28 cellular contexts compared by ENCODE assay signal in genomic region chr1:48807599-48808260, GRCh38. TPM values are rescaled to one million over a fixed set of nuclear protein-coding genes. Genes with fewer than 3 reads are reported as not detected.
DNase-seq lines count a peak whose midpoint lies in the region; ATAC-seq and TF ChIP-seq lines count a peak whose summit lies in the region.
"Had no signal": no experiment of that assay in that cellular context is flagged by ENCODE, and none has a peak within 500 bp of the region (broad histone marks: within the 10 kb centered on the region; RNA-seq: fewer than 3 reads in every experiment).

No MANE protein-coding gene starts in this region.

- no peak overlapping the region for H3K4me2 ChIP-seq in SK-N-SH

- ATAC-seq in SK-N-SH treated with all-trans-retinoic acid at 6 μM for 48 hours (peak; percentile 31; the same call in 2 of the 3 replicates), HG03039 (IDR thresholded peaks at IDR 0.05; ENCODE audit: unreplicated experiment) (no peak), GM21447 (IDR thresholded peaks at IDR 0.05; ENCODE audit: unreplicated experiment) (no peak)
- ATAC-seq: activated CD8-positive, alpha-beta T cell treated with anti-CD3 and anti-CD28 coated beads, Interleukin-2, amount 10 ng/mL, durations not matched to agents 7 days and 5 days; foreskin keratinocyte; heart left ventricle; Panc1; stimulated activated effector memory CD8-positive, alpha-beta T cell treated with anti-CD3 and anti-CD28 coated beads, Interleukin-12 subunit alpha, Interleukin-12 subunit beta, amount 100 ng/mL, for 72 hours had no signal

- no peak for TF ChIP-seq EP300 in SK-N-SH (IDR thresholded peaks at IDR 0.05; ENCODE audit: borderline replicate concordance in 1 of 2, low read depth in 1 of 2, low read length in 1 of 2)

- no peak for TF ChIP-seq RAD21 in SK-N-SH (IDR thresholded peaks at IDR 0.05; ENCODE audit: low read length)

- H3F3A ChIP-seq in SK-N-SH (replicated peaks; ENCODE audit: insufficient read depth) = no peaks in the 10 kb centered on the region

- no peaks in the 10 kb centered on the region for H4K20me1 ChIP-seq in SK-N-SH (ENCODE audit: insufficient read depth)

- H2AFZ ChIP-seq in SK-N-SH (ENCODE audit: low read depth) = no peak overlapping the region

- no peaks in the 10 kb centered on the region for H3K9me2 ChIP-seq in SK-N-SH

- no peaks in the 10 kb centered on the region for H3K27me3 ChIP-seq in SK-N-SH (ENCODE audit: insufficient read depth)
- H3K27me3 ChIP-seq in testis = no peaks in the 10 kb centered on the region
- H3K27me3 ChIP-seq: brain microvascular endothelial cell, foreskin keratinocyte, upper lobe of left lung had no signal

- H3K9me3 ChIP-seq in SK-N-SH (no peaks in the 10 kb centered on the region), testis (no peaks in the 10 kb centered on the region)
- H3K9me3 ChIP-seq: heart left ventricle, upper lobe of left lung had no signal

- H3K27ac ChIP-seq in SK-N-SH (ENCODE audit: low read depth in 2 of 2, low read length in 1 of 2) (no peak overlapping the region), testis (no peak overlapping the region)
- H3K27ac ChIP-seq: 22Rv1, brain microvascular endothelial cell, foreskin keratinocyte, heart left ventricle, upper lobe of left lung, VCaP had no signal

- POLR2A ChIA-PET in SK-N-SH (lab: Yijun Ruan, JAX) = no interaction called here

- no peak for DNase-seq in SK-N-SH
- DNase-seq in astrocyte of the hippocampus (ENCODE audit: low read depth, low spot score) = peak; percentile 11
- DNase-seq in fibroblast of the conjunctiva (ENCODE audit: low read depth) = peak; percentile 61
- peak; percentile 16 for DNase-seq in testis
- DNase-seq in GM19238 (ENCODE audit: insufficient read length, low spot score) = no peak
- DNase-seq: activated CD4-positive, alpha-beta T cell treated with anti-CD3 and anti-CD28 coated beads for 4 hours; activated CD8-positive, alpha-beta T cell treated with anti-CD3 and anti-CD28 coated beads, Interleukin-2, amount 10 ng/mL, durations not matched to agents 7 days and 5 days; activated naive CD4-positive, alpha-beta T cell treated with anti-CD3 and anti-CD28 coated beads, Interleukin-2, amount 10 ng/mL, durations not matched to agents 7 days and 5 days; brain microvascular endothelial cell; CD4-positive, alpha-beta memory T cell; foreskin keratinocyte; heart left ventricle; Kasumi-1; MV-4-11; NCI-H1436 treated with DMSO at 0.1 percent for 48 hours; NCI-H748 treated with DMSO at 0.1 percent for 48 hours; SHP77 treated with DMSO at 0.1 percent for 48 hours; stimulated activated CD4-positive, alpha-beta T cell treated with anti-CD3 and anti-CD28 coated beads, Interleukin-15, amount 100 ng/mL, for 24 hours; upper lobe of left lung had no signal

- TF ChIP-seq POLR2A in testis (IDR thresholded peaks at IDR 0.05) = no peak

- H3K9ac ChIP-seq in SK-N-SH = no peak overlapping the region

- 31% methylated on average over 3 of the region's 3 CpGs for WGBS in SK-N-SH (ENCODE audit: low lambda C conversion rate)
- WGBS in testis, 2 donors = 55 to 58% methylated on average over 3 of the region's 3 CpGs

- intact Hi-C loops in testis (cut with DNase I; ENCODE audit: low total_unique reads) = no loop called here

- no peaks in the 10 kb centered on the region for H3K36me3 ChIP-seq in SK-N-SH (replicated peaks in 1 of 2; ENCODE audit: control insufficient read depth in 1 of 2, insufficient read depth in 2 of 2, low read length in 1 of 2)
- H3K36me3 ChIP-seq in testis (ENCODE audit: low read depth, missing control alignments) = no peaks in the 10 kb centered on the region
- H3K36me3 ChIP-seq: brain microvascular endothelial cell, heart left ventricle, upper lobe of left lung had no signal

- peaks cover 0 to 4% of the 10 kb centered on the region in 2 experiments; a peak in 1 of 4 replicates for H3K4me1 ChIP-seq in SK-N-SH (ENCODE audit: control insufficient read depth in 1 of 2, insufficient read depth in 2 of 2, low read depth in 1 of 2, low read length in 1 of 2)
- H3K4me1 ChIP-seq in testis = peaks cover 5% of the 10 kb centered on the region
- H3K4me1 ChIP-seq: foreskin keratinocyte, heart left ventricle, upper lobe of left lung had no signal

- H3K79me2 ChIP-seq in SK-N-SH (ENCODE audit: insufficient read depth) = no peaks in the 10 kb centered on the region

- CTCF ChIA-PET in SK-N-SH (lab: Yijun Ruan, JAX) = interaction anchor here (1.7 kb wide), 1 partner anchor 10 kb away, joined by 7 read pairs; no protein-coding TSS in a partner anchor

- TF ChIP-seq CTCF in SK-N-SH (IDR thresholded peaks at IDR 0.05) (no peak), testis (IDR thresholded peaks at IDR 0.05) (no peak)

- H3K4me3 ChIP-seq in SK-N-SH (ENCODE audit: low read depth in 2 of 2, low read length in 1 of 2) (no peak overlapping the region), testis (no peak overlapping the region)
- H3K4me3 ChIP-seq: heart left ventricle, upper lobe of left lung had no signal

TF ChIP-seq in SK-N-SH treated with all-trans-retinoic acid at 6 μM for 48 hours, 23 proteins besides CTCF, POLR2A, EP300 and RAD21:
- TF ChIP-seq TCF4 (CRISPR knock-in tag; IDR thresholded peaks at IDR 0.05; ENCODE audit: borderline replicate concordance) = no peak
- no peak for TF ChIP-seq POU6F1 (CRISPR knock-in tag; IDR thresholded peaks at IDR 0.05; ENCODE audit: borderline replicate concordance, low read depth)

TF ChIP-seq in SK-N-SH, 30 proteins besides CTCF, POLR2A, EP300 and RAD21:
- no peak for TF ChIP-seq YY1 (IDR thresholded peaks at IDR 0.05; ENCODE audit: low read depth)
- no peak; the same call in 1 of the 2 replicates for TF ChIP-seq FOSL2 (IDR thresholded peaks at IDR 0.05; ENCODE audit: borderline replicate concordance, low read depth)
- no peak for TF ChIP-seq JUND (IDR thresholded peaks at IDR 0.05)
- TF ChIP-seq NRF1 (IDR thresholded peaks at IDR 0.05; ENCODE audit: low read depth, low read length) = no peak
- TF ChIP-seq TAF1 (IDR thresholded peaks at IDR 0.05; ENCODE audit: borderline replicate concordance, low read depth, low read length) = no peak
- no peak for TF ChIP-seq FOXM1 (IDR thresholded peaks at IDR 0.05; ENCODE audit: low read depth)

RNA-seq across cellular contexts. Expression of gene BEND5, which starts 31.0 kb away (rescaled TPM):
- polyA plus RNA-seq in SK-N-SH (2012; rRNA removed) = 4.3 and 5.6 TPM in 2 replicates
- 5.8 and 6.3 TPM in 2 replicates for polyA plus RNA-seq in SK-N-SH (2012; cell fraction: cytosol; rRNA removed)
- polyA plus RNA-seq in SK-N-SH (2012; cell fraction: nucleus; rRNA removed) = 3.2 and 4.1 TPM in 2 replicates
- total RNA-seq in testis = 1 to 10 TPM; 6.4 to 7.1 TPM
- polyA plus RNA-seq in testis (ENCODE audit: insufficient read depth, low read depth, low replicate concordance) = 5.8 TPM
- total RNA-seq: endothelial cell of umbilical vein, foreskin keratinocyte had no signal
- polyA plus RNA-seq: endothelial cell of umbilical vein, foreskin keratinocyte, keratinocyte had no signal

Comparison
In these comparisons a context has a peak if more than half of its experiments do, and no peak if none do; other contexts are left out.
1. DNase-seq: peak in astrocyte of the hippocampus (single experiment), fibroblast of the conjunctiva (single experiment) and testis (single experiment); none in SK-N-SH (single experiment) and GM19238 (single experiment).